In genomic region chr11:116935089-116935488, GRCh38 we compare ENCODE assay signal across 24 cellular contexts.
DNase-seq lines count a peak whose midpoint lies in the region; ATAC-seq, FAIRE-seq and TF ChIP-seq lines count a peak whose summit lies in the region.
"Had no signal": no experiment of that assay in that cellular context is flagged by ENCODE, and none has a peak within 500 bp of the region (broad histone marks: within the 10 kb centered on the region; RNA-seq: fewer than 3 reads in every experiment).

No MANE protein-coding gene starts in this region.

- no peak overlapping the region for H3K4me3 ChIP-seq in CD4-positive, alpha-beta memory T cell (ENCODE audit: low read length in 2 of 2)
- no peak overlapping the region for H3K4me3 ChIP-seq in SU-DHL-6 (ENCODE audit: insufficient read depth, low read length, poor library complexity, severe bottlenecking)
- no peak overlapping the region for H3K4me3 ChIP-seq in K562
- H3K4me3 ChIP-seq: BLaER1 treated with 17β-estradiol and CSF1 and Interleukin-3, amounts not matched to agents 10 nM and 100 nM; GM12878; HAP-1 had no signal

- no peaks in the 10 kb centered on the region for H3K9me1 ChIP-seq in K562 (ENCODE audit: control insufficient read depth, insufficient read depth, low read length)

- H3K27ac Mint-ChIP-seq in CD4-positive, alpha-beta memory T cell: peak overlapping the region in 4 of 7 donors; percentile 25 to 64 (median 38)
- peak overlapping the region; percentile 94 for H3K27ac Mint-ChIP-seq in stimulated activated memory B cell treated with anti-CD40 and anti-IgM and Interleukin-4, amounts not matched to agents 10 μg/mL and 1 μg/mL and 100 μg/mL, for 72 hours
- H3K27ac Mint-ChIP-seq in endothelial cell (ENCODE audit: unreplicated experiment): no peak overlapping the region
- no peak overlapping the region for H3K27ac Mint-ChIP-seq in activated T-helper 1 cell treated with anti-CD3 and anti-CD28 coated beads, Interleukin-12 subunit alpha, Interleukin-12 subunit beta, Interleukin-2, Interleukin-4 antibody, amounts not matched to agents 30 ng/mL and 10 ng/mL and 1 ng/mL, durations not matched to agents 14 hours and 24 hours and 36 hours
- H3K27ac Mint-ChIP-seq: CD14-positive monocyte; CD8-positive, alpha-beta T cell; HFFc6 had no signal

- peaks cover 34% of the 10 kb centered on the region; the same call in 1 of the 2 replicates for H3F3A ChIP-seq in SU-DHL-6 (ENCODE audit: insufficient read depth)

- no peak for TF ChIP-seq POLR2A in K562 (conservative IDR thresholded peaks at IDR 0.05)

- no peak for TF ChIP-seq RAD21 in K562 (CRISPR knock-in tag; conservative IDR thresholded peaks at IDR 0.05 in 1 of 2, IDR thresholded peaks at IDR 0.05 in 1 of 2)

- intact Hi-C loops in CD4-positive, alpha-beta memory T cell (cut with micrococcal nuclease): no loop called here
- intact Hi-C loops in K562 (cut with micrococcal nuclease): no loop called here
- intact Hi-C loops in activated T-helper 1 cell treated with anti-CD3 and anti-CD28 coated beads, Interleukin-12 subunit alpha, Interleukin-12 subunit beta, Interleukin-2, Interleukin-4 antibody, amounts not matched to agents 30 ng/mL and 10 ng/mL and 1 ng/mL, durations not matched to agents 14 hours and 24 hours and 36 hours (cut with micrococcal nuclease): no loop called here

- no peak overlapping the region for H3K4me2 ChIP-seq in SU-DHL-6 (ENCODE audit: low read depth, low read length, poor library complexity, severe bottlenecking)
- no peak overlapping the region for H3K4me2 ChIP-seq in K562 (ENCODE audit: insufficient read depth, low read length)
- H3K4me2 ChIP-seq: BLaER1 treated with 17β-estradiol and CSF1 and Interleukin-3, amounts not matched to agents 10 nM and 100 nM had no signal

- no peak overlapping the region for H3K9ac ChIP-seq in SU-DHL-6 (ENCODE audit: low read length)
- no peak overlapping the region for H3K9ac ChIP-seq in K562 (ENCODE audit: insufficient read depth in 1 of 2, low read depth in 2 of 2, low read length in 2 of 2)
- H3K9ac ChIP-seq: BLaER1 treated with 17β-estradiol and CSF1 and Interleukin-3, amounts not matched to agents 10 nM and 100 nM had no signal

- H3K36me3 ChIP-seq in CD4-positive, alpha-beta memory T cell (ENCODE audit: insufficient read depth, low read length): no peaks in the 10 kb centered on the region
- H3K36me3 ChIP-seq in SU-DHL-6 (ENCODE audit: low read length) (no peaks in the 10 kb centered on the region), K562 (ENCODE audit: control insufficient read depth, insufficient read depth, low read length) (peaks cover 7% of the 10 kb centered on the region; the same call in 2 of the 3 replicates)
- H3K36me3 ChIP-seq: BE2C, HAP-1 had no signal

- H3K9me3 Mint-ChIP-seq in CD4-positive, alpha-beta memory T cell: peaks cover 0 to 3% (median 0%) of the 10 kb centered on the region in 8 donors
- H3K9me3 Mint-ChIP-seq in stimulated activated memory B cell treated with anti-CD40 and anti-IgM and Interleukin-4, amounts not matched to agents 10 μg/mL and 1 μg/mL and 100 μg/mL, for 72 hours: peaks cover 10% of the 10 kb centered on the region
- no peaks in the 10 kb centered on the region for H3K9me3 Mint-ChIP-seq in endothelial cell (ENCODE audit: unreplicated experiment)
- peaks cover 10% of the 10 kb centered on the region for H3K9me3 Mint-ChIP-seq in activated T-helper 1 cell treated with anti-CD3 and anti-CD28 coated beads, Interleukin-12 subunit alpha, Interleukin-12 subunit beta, Interleukin-2, Interleukin-4 antibody, amounts not matched to agents 30 ng/mL and 10 ng/mL and 1 ng/mL, durations not matched to agents 14 hours and 24 hours and 36 hours
- H3K9me3 Mint-ChIP-seq: CD8-positive, alpha-beta T cell; HFFc6 had no signal

- no TSS peak for BruUV-seq in K562 (replicated peaks; lab: Mats Ljungman, UMichigan)

- TF ChIP-seq CTCF in SU-DHL-6 (IDR thresholded peaks at IDR 0.05; ENCODE audit: insufficient read depth, low read length, poor library complexity, severe bottlenecking): no peak
- no peak for TF ChIP-seq CTCF in K562 (IDR thresholded peaks at IDR 0.05 in 2 of 3, conservative IDR thresholded peaks at IDR 0.05 in 1 of 3; ENCODE audit: insufficient read depth in 2 of 3, low read depth in 1 of 3, low read length in 3 of 3)
- no peak for TF ChIP-seq CTCF in endothelial cell (IDR thresholded peaks at IDR 0.05; ENCODE audit: unreplicated experiment)

- POLR2A ChIA-PET in CD4-positive, alpha-beta memory T cell (lab: Charles Lee; ENCODE audit: partially characterized antibody): interaction anchor here (1.5 kb wide), 1 partner anchor 13 kb away, joined by 3 read pairs; no protein-coding TSS in a partner anchor
- POLR2A ChIA-PET in K562 (lab: Yijun Ruan, JAX): no interaction called here

- H3K4me1 Mint-ChIP-seq in CD4-positive, alpha-beta memory T cell: peaks cover 36 to 59% (median 48%) of the 10 kb centered on the region in 4 donors
- peaks cover 39% of the 10 kb centered on the region for H3K4me1 Mint-ChIP-seq in stimulated activated memory B cell treated with anti-CD40 and anti-IgM and Interleukin-4, amounts not matched to agents 10 μg/mL and 1 μg/mL and 100 μg/mL, for 72 hours
- peaks cover 8% of the 10 kb centered on the region for H3K4me1 Mint-ChIP-seq in endothelial cell (ENCODE audit: unreplicated experiment)
- peaks cover 26% of the 10 kb centered on the region for H3K4me1 Mint-ChIP-seq in activated T-helper 1 cell treated with anti-CD3 and anti-CD28 coated beads, Interleukin-12 subunit alpha, Interleukin-12 subunit beta, Interleukin-2, Interleukin-4 antibody, amounts not matched to agents 30 ng/mL and 10 ng/mL and 1 ng/mL, durations not matched to agents 14 hours and 24 hours and 36 hours (ENCODE audit: low read depth)

- peaks cover 16 to 23% of the 10 kb centered on the region in 2 donors for H3K36me3 Mint-ChIP-seq in CD4-positive, alpha-beta memory T cell
- peaks cover 25% of the 10 kb centered on the region for H3K36me3 Mint-ChIP-seq in stimulated activated memory B cell treated with anti-CD40 and anti-IgM and Interleukin-4, amounts not matched to agents 10 μg/mL and 1 μg/mL and 100 μg/mL, for 72 hours
- no peaks in the 10 kb centered on the region for H3K36me3 Mint-ChIP-seq in endothelial cell (ENCODE audit: low read depth, unreplicated experiment)
- H3K36me3 Mint-ChIP-seq in activated T-helper 1 cell treated with anti-CD3 and anti-CD28 coated beads, Interleukin-12 subunit alpha, Interleukin-12 subunit beta, Interleukin-2, Interleukin-4 antibody, amounts not matched to agents 30 ng/mL and 10 ng/mL and 1 ng/mL, durations not matched to agents 14 hours and 24 hours and 36 hours (ENCODE audit: low read depth): peaks cover 19% of the 10 kb centered on the region

- no peaks in the 10 kb centered on the region for H3K9me2 ChIP-seq in SU-DHL-6 (replicated peaks; ENCODE audit: insufficient read depth, low read length)

- in situ Hi-C loops in K562 (cut with MboI) (no loop called here), ACHN (cut with HindIII; ENCODE audit: low pct_ligation_motif_present, low pct_unique_long_range_greater_than_20kb, low sequenced_read_pairs) (no loop called here)

- TF ChIP-seq EP300 in K562 (IDR thresholded peaks at IDR 0.05; ENCODE audit: low read length): no peak

- H3K27ac ChIP-seq in CD4-positive, alpha-beta memory T cell (ENCODE audit: low read depth, low read length): no peak overlapping the region
- 0 out of 2 replicates have a peak overlapping the region, but pooled peaks have one; percentile 12 for H3K27ac ChIP-seq in SU-DHL-6 (ENCODE audit: low read depth, low read length)
- H3K27ac ChIP-seq in K562 (ENCODE audit: extremely low read depth, low read depth, low read length): no peak overlapping the region
- H3K27ac ChIP-seq: 22Rv1; BLaER1 treated with 17β-estradiol and CSF1 and Interleukin-3, amounts not matched to agents 10 nM and 100 nM had no signal

- no peaks in the 10 kb centered on the region; the same call in 1 of the 2 replicates for H3K79me2 ChIP-seq in SU-DHL-6 (ENCODE audit: insufficient read depth, low read length)
- H3K79me2 ChIP-seq in K562 (ENCODE audit: control insufficient read depth, insufficient read depth, low read length): no peaks in the 10 kb centered on the region

- 87% methylated on average over 1 of the region's 1 CpG for WGBS in K562 (ENCODE audit: insufficient coverage, low coverage, missing lambda C conversion rate)

- no peak for ATAC-seq in K562
- no peak for ATAC-seq in stimulated activated memory B cell treated with anti-CD40 and anti-IgM and Interleukin-4, amounts not matched to agents 10 μg/mL and 1 μg/mL and 100 μg/mL, for 72 hours
- ATAC-seq: CD8-positive, alpha-beta T cell; GM12878 had no signal

- no peaks in the 10 kb centered on the region for H3K9me3 ChIP-seq in CD4-positive, alpha-beta memory T cell (ENCODE audit: control insufficient read depth in 1 of 2, low read length in 2 of 2)
- H3K9me3 ChIP-seq in SU-DHL-6 (ENCODE audit: insufficient read depth, low read length): no peaks in the 10 kb centered on the region
- no peaks in the 10 kb centered on the region for H3K9me3 ChIP-seq in K562 (replicated peaks; ENCODE audit: control insufficient read depth, insufficient read depth, low read depth, low read length)
- H3K9me3 ChIP-seq: BE2C, Caco-2, HAP-1 had no signal

- no peak for FAIRE-seq in K562 (lab: Jason Lieb, UNC)
- FAIRE-seq: A204.1, GM12878, GM18507, H54 had no signal

- CTCF ChIA-PET in CD4-positive, alpha-beta memory T cell (lab: Charles Lee; ENCODE audit: partially characterized antibody): no interaction called here
- CTCF ChIA-PET in K562 (lab: Yijun Ruan, JAX; ENCODE audit: low intra/inter-chr PET ratio): no interaction called here

- no peak overlapping the region for H3K4me3 Mint-ChIP-seq in CD4-positive, alpha-beta memory T cell
- no peak overlapping the region for H3K4me3 Mint-ChIP-seq in stimulated activated memory B cell treated with anti-CD40 and anti-IgM and Interleukin-4, amounts not matched to agents 10 μg/mL and 1 μg/mL and 100 μg/mL, for 72 hours
- H3K4me3 Mint-ChIP-seq in endothelial cell (ENCODE audit: unreplicated experiment): no peak overlapping the region
- no peak overlapping the region for H3K4me3 Mint-ChIP-seq in activated T-helper 1 cell treated with anti-CD3 and anti-CD28 coated beads, Interleukin-12 subunit alpha, Interleukin-12 subunit beta, Interleukin-2, Interleukin-4 antibody, amounts not matched to agents 30 ng/mL and 10 ng/mL and 1 ng/mL, durations not matched to agents 14 hours and 24 hours and 36 hours
- H3K4me3 Mint-ChIP-seq: CD14-positive monocyte; CD8-positive, alpha-beta T cell; HFFc6 had no signal

- peaks cover 42% of the 10 kb centered on the region for H3K4me1 ChIP-seq in CD4-positive, alpha-beta memory T cell (ENCODE audit: insufficient read depth, low read length)
- peaks cover 3 to 18% of the 10 kb centered on the region in 2 experiments for H3K4me1 ChIP-seq in K562 (replicated peaks in 1 of 2; ENCODE audit: control insufficient read depth in 2 of 2, insufficient read depth in 2 of 2, low read length in 2 of 2)
- H3K4me1 ChIP-seq: HAP-1 had no signal

- no peak for DNase-seq in CD4-positive, alpha-beta memory T cell
- no peak for DNase-seq in K562 (ENCODE audit: extremely low read depth in 1 of 4, low spot score in 3 of 4)
- DNase-seq in endothelial cell (ENCODE audit: low spot score): no peak
- no peak for DNase-seq in ACHN
- no peak for DNase-seq in activated T-helper 1 cell treated with anti-CD3 and anti-CD28 coated beads, Interleukin-12 subunit alpha, Interleukin-12 subunit beta, Interleukin-2, Interleukin-4 antibody, amounts not matched to agents 30 ng/mL and 10 ng/mL and 1 ng/mL, durations not matched to agents 14 hours and 24 hours and 36 hours (ENCODE audit: low spot score)
- DNase-seq: AML-193; BE2C; Caco-2; CD8-positive, alpha-beta T cell; DMS153; DND-41; GDM1; GOT3; HFFc6 had no signal

- H3K27me3 ChIP-seq in CD4-positive, alpha-beta memory T cell (ENCODE audit: insufficient read depth, low read length): no peaks in the 10 kb centered on the region
- H3K27me3 ChIP-seq in SU-DHL-6 (ENCODE audit: low read length) (no peaks in the 10 kb centered on the region), K562 (ENCODE audit: control insufficient read depth in 2 of 2, insufficient read depth in 2 of 2, low read length in 2 of 2) (no peaks in the 10 kb centered on the region)
- H3K27me3 ChIP-seq: BE2C; BLaER1 treated with 17β-estradiol and CSF1 and Interleukin-3, amounts not matched to agents 10 nM and 100 nM had no signal

- H4K20me1 ChIP-seq in SU-DHL-6 (ENCODE audit: low read depth, low read length) (no peaks in the 10 kb centered on the region), K562 (replicated peaks; ENCODE audit: control insufficient read depth, insufficient read depth, low read length) (no peaks in the 10 kb centered on the region)

- H2AFZ ChIP-seq in SU-DHL-6 (ENCODE audit: low read depth, low read length, severe bottlenecking): no peak overlapping the region
- no peak overlapping the region for H2AFZ ChIP-seq in K562 (ENCODE audit: low read depth, low read length)

- no peaks in the 10 kb centered on the region for H3K27me3 Mint-ChIP-seq in CD4-positive, alpha-beta memory T cell
- no peaks in the 10 kb centered on the region for H3K27me3 Mint-ChIP-seq in stimulated activated memory B cell treated with anti-CD40 and anti-IgM and Interleukin-4, amounts not matched to agents 10 μg/mL and 1 μg/mL and 100 μg/mL, for 72 hours
- H3K27me3 Mint-ChIP-seq in endothelial cell (ENCODE audit: unreplicated experiment): no peaks in the 10 kb centered on the region
- H3K27me3 Mint-ChIP-seq in activated T-helper 1 cell treated with anti-CD3 and anti-CD28 coated beads, Interleukin-12 subunit alpha, Interleukin-12 subunit beta, Interleukin-2, Interleukin-4 antibody, amounts not matched to agents 30 ng/mL and 10 ng/mL and 1 ng/mL, durations not matched to agents 14 hours and 24 hours and 36 hours (ENCODE audit: insufficient read depth): no peaks in the 10 kb centered on the region

Comparison
In these comparisons a context has a peak if more than half of its experiments do, and no peak if none do; other contexts are left out.
1. H3K27ac Mint-ChIP-seq: peak in CD4-positive, alpha-beta memory T cell (4 of 7) and stimulated activated memory B cell treated with anti-CD40 and anti-IgM and Interleukin-4, amounts not matched to agents 10 μg/mL and 1 μg/mL and 100 μg/mL, for 72 hours (single experiment); none in endothelial cell (single experiment) and activated T-helper 1 cell treated with anti-CD3 and anti-CD28 coated beads, Interleukin-12 subunit alpha, Interleukin-12 subunit beta, Interleukin-2, Interleukin-4 antibody, amounts not matched to agents 30 ng/mL and 10 ng/mL and 1 ng/mL, durations not matched to agents 14 hours and 24 hours and 36 hours (single experiment).